ENCODE assay signal across 1 cellular context in the genomic region with DNA sequence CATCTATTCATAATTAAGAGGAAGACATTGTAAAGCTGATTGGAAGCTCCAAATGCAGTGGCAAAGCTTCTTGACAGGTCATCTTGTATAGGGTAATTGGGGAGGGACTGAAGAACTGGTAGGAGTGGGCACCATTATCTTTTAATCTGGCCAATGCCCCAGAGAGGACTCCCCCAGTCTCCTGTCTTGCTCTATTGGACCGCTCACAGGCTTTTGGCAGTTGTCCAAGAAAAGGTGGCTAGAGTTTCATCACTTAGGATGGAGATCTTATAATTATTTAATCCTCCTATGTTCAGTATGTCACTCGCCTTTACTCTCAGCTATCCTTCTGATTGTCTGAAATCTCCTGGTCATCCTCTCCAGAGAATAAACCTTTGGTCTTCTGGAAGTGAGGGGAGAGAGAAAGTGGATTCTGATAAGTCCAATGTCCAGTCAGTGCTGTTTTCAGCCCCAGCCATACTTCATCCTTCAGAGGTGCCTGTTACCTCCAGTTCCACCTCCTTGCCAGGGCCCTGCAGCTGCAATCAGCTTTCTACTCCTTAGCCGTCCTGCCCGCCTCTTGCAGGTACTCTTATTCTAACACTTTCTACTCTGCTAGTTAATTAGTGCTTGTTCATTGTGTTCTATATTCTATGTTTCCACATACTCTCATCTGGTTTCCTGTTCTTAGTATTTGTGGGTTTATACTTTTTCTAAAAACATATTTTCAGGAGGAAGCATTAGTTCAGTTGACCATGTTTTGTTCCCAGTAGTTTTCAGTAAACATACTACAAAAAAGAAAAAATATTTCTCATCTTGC.
TF ChIP-seq lines count a peak whose summit lies in the region.

No MANE protein-coding gene starts in this region.

TF ChIP-seq in GM12878, 131 proteins besides CTCF, POLR2A, EP300 and RAD21 (continued from another document):
- TF ChIP-seq, protein P1, sequence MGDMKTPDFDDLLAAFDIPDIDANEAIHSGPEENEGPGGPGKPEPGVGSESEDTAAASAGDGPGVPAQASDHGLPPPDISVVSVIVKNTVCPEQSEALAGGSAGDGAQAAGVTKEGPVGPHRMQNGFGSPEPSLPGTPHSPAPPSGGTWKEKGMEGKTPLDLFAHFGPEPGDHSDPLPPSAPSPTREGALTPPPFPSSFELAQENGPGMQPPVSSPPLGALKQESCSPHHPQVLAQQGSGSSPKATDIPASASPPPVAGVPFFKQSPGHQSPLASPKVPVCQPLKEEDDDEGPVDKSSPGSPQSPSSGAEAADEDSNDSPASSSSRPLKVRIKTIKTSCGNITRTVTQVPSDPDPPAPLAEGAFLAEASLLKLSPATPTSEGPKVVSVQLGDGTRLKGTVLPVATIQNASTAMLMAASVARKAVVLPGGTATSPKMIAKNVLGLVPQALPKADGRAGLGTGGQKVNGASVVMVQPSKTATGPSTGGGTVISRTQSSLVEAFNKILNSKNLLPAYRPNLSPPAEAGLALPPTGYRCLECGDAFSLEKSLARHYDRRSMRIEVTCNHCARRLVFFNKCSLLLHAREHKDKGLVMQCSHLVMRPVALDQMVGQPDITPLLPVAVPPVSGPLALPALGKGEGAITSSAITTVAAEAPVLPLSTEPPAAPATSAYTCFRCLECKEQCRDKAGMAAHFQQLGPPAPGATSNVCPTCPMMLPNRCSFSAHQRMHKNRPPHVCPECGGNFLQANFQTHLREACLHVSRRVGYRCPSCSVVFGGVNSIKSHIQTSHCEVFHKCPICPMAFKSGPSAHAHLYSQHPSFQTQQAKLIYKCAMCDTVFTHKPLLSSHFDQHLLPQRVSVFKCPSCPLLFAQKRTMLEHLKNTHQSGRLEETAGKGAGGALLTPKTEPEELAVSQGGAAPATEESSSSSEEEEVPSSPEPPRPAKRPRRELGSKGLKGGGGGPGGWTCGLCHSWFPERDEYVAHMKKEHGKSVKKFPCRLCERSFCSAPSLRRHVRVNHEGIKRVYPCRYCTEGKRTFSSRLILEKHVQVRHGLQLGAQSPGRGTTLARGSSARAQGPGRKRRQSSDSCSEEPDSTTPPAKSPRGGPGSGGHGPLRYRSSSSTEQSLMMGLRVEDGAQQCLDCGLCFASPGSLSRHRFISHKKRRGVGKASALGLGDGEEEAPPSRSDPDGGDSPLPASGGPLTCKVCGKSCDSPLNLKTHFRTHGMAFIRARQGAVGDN (IDR thresholded peaks at IDR 0.05), result 0 out of 2 replicates have a peak, but pooled peaks have one; percentile 41
- TF ChIP-seq MEF2B (IDR thresholded peaks at IDR 0.05; ENCODE audit: partially characterized antibody, poor library complexity, severe bottlenecking) (no peak), CHD1 (IDR thresholded peaks at IDR 0.05; ENCODE audit: low read depth, low read length) (no peak), DPF2 (IDR thresholded peaks at IDR 0.05) (no peak), TCF7 (IDR thresholded peaks at IDR 0.05; ENCODE audit: borderline replicate concordance) (no peak), ZNF24 (IDR thresholded peaks at IDR 0.05) (peak; percentile 92), TAF1 (IDR thresholded peaks at IDR 0.05; ENCODE audit: borderline replicate concordance, low read depth, low read length) (no peak), STAT3 (IDR thresholded peaks at IDR 0.05; ENCODE audit: low read depth, low read length) (no peak), HDAC2 (IDR thresholded peaks at IDR 0.05) (no peak), BRCA1 (IDR thresholded peaks at IDR 0.05; ENCODE audit: low read depth, low read length) (no peak), SREBF1 (IDR thresholded peaks at IDR 0.05; ENCODE audit: low read length) (no peak), CHD2 (IDR thresholded peaks at IDR 0.05; ENCODE audit: borderline replicate concordance, low read depth, low read length) (no peak), IRF4 (IDR thresholded peaks at IDR 0.05; ENCODE audit: low read depth, low read length) (no peak), ZNF217 (IDR thresholded peaks at IDR 0.05) (peak; percentile 65; the same call in 1 of the 2 replicates)
- TF ChIP-seq, protein P2, sequence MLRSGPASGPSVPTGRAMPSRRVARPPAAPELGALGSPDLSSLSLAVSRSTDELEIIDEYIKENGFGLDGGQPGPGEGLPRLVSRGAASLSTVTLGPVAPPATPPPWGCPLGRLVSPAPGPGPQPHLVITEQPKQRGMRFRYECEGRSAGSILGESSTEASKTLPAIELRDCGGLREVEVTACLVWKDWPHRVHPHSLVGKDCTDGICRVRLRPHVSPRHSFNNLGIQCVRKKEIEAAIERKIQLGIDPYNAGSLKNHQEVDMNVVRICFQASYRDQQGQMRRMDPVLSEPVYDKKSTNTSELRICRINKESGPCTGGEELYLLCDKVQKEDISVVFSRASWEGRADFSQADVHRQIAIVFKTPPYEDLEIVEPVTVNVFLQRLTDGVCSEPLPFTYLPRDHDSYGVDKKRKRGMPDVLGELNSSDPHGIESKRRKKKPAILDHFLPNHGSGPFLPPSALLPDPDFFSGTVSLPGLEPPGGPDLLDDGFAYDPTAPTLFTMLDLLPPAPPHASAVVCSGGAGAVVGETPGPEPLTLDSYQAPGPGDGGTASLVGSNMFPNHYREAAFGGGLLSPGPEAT (IDR thresholded peaks at IDR 0.05; ENCODE audit: low read depth), result peak; percentile 66
- TF ChIP-seq, protein P3, sequence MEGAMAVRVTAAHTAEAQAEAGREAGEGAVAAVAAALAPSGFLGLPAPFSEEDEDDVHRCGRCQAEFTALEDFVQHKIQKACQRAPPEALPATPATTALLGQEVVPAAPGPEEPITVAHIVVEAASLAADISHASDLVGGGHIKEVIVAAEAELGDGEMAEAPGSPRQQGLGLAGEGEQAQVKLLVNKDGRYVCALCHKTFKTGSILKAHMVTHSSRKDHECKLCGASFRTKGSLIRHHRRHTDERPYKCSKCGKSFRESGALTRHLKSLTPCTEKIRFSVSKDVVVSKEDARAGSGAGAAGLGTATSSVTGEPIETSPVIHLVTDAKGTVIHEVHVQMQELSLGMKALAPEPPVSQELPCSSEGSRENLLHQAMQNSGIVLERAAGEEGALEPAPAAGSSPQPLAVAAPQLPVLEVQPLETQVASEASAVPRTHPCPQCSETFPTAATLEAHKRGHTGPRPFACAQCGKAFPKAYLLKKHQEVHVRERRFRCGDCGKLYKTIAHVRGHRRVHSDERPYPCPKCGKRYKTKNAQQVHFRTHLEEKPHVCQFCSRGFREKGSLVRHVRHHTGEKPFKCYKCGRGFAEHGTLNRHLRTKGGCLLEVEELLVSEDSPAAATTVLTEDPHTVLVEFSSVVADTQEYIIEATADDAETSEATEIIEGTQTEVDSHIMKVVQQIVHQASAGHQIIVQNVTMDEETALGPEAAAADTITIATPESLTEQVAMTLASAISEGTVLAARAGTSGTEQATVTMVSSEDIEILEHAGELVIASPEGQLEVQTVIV (IDR thresholded peaks at IDR 0.05; ENCODE audit: borderline replicate concordance, partially characterized antibody), result no peak
TF ChIP-seq in GM12878: peak in this region for 9.
